Comparison of ENCODE assay signal across 8 cellular contexts in the genomic region with DNA sequence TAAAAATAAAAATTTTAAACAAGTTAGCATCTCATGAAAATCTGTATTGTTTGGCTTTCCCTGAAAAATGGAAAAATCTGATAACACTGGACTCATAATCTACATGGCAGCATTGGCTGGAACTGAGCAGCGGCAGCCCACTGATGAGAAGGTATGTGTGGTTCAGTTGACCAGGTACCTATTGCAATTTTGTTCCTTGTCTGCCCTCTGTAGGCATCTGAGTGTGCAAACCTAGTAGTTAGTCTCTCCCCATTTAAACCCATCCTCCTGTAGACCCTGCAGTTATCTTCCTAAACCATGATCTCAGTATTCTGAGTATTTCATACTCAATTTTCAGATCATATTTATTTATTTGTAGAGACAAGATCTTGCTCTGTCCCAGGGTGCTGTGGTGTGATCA. TPM values are rescaled to one million over a fixed set of nuclear protein-coding genes. Genes with fewer than 3 reads are reported as not detected.
DNase-seq lines count a peak whose midpoint lies in the region; ATAC-seq and TF ChIP-seq lines count a peak whose summit lies in the region.

No MANE protein-coding gene starts in this region.

- peak; percentile 28 for TF ChIP-seq CTCF in liver (IDR thresholded peaks at IDR 0.05; ENCODE audit: low read depth, low read length, missing input control)

- DNase-seq in NCI-H1092 treated with DMSO at 0.1 percent for 48 hours (lab: John Stamatoyannopoulos, UW) = peak; percentile 12
- DNase-seq in NCI-H1092 (lab: John Stamatoyannopoulos, UW) = no peak
- DNase-seq in adipocyte (ENCODE audit: low read depth) = peak; percentile 52
- no peak for DNase-seq in erythroblast (lab: John Stamatoyannopoulos, UW)
- DNase-seq in hippocampal formation (lab: John Stamatoyannopoulos, UW) = no peak
- no peak for DNase-seq in activated T-cell treated with anti-CD3 and anti-CD28 coated beads, Interleukin-2, amount 50 U/mL, for 1 hour

- ATAC-seq in HG03442 (IDR thresholded peaks at IDR 0.05; ENCODE audit: unreplicated experiment) = peak; percentile 75

- H3K9me3 ChIP-seq in adipocyte (ENCODE audit: control insufficient read depth, low read length) (no peaks in the 10 kb centered on the region), liver (ENCODE audit: control insufficient read depth in 4 of 4, low read length in 3 of 4) (no peaks in the 10 kb centered on the region)

- no peak overlapping the region for H3K4me3 ChIP-seq in adipocyte (ENCODE audit: low read length)
- H3K4me3 ChIP-seq in liver (ENCODE audit: low read depth in 1 of 3, low read length in 3 of 3) = no peak overlapping the region

- H3K4me1 ChIP-seq in adipocyte (ENCODE audit: control insufficient read depth, insufficient read depth, low read length) = no peaks in the 10 kb centered on the region
- H3K4me1 ChIP-seq in liver (ENCODE audit: control insufficient read depth in 4 of 4, insufficient read depth in 4 of 4, low read length in 3 of 4) = no peaks in the 10 kb centered on the region

- peak; percentile 69 for TF ChIP-seq RAD21 in liver (IDR thresholded peaks at IDR 0.05)

- H3K27ac ChIP-seq in liver (ENCODE audit: low read depth in 1 of 2, low read length in 2 of 2) = no peak overlapping the region

- TF ChIP-seq POLR2A in erythroblast (IDR thresholded peaks at IDR 0.05; ENCODE audit: low read length) = no peak

- WGBS in liver = 51% methylated on average over 1 of the region's 1 CpG

- no peaks in the 10 kb centered on the region for H3K27me3 ChIP-seq in adipocyte (replicated peaks; ENCODE audit: control insufficient read depth, insufficient read depth, low read length)
- no peaks in the 10 kb centered on the region for H3K27me3 ChIP-seq in liver (ENCODE audit: control insufficient read depth in 4 of 4, insufficient read depth in 4 of 4, low read length in 3 of 4)

- H3K36me3 ChIP-seq in adipocyte (ENCODE audit: control insufficient read depth, insufficient read depth, low read length, severe bottlenecking) = no peaks in the 10 kb centered on the region
- H3K36me3 ChIP-seq in liver (ENCODE audit: control insufficient read depth in 4 of 4, insufficient read depth in 3 of 4, low read depth in 1 of 4, low read length in 3 of 4) = no peaks in the 10 kb centered on the region

- H3K9ac ChIP-seq in adipocyte (ENCODE audit: low read length) (no peak overlapping the region), liver (ENCODE audit: low read depth in 1 of 2, low read length in 2 of 2) (no peak overlapping the region)

TF ChIP-seq in liver, 16 proteins besides CTCF, POLR2A, EP300 and RAD21:
- TF ChIP-seq, protein P1, sequence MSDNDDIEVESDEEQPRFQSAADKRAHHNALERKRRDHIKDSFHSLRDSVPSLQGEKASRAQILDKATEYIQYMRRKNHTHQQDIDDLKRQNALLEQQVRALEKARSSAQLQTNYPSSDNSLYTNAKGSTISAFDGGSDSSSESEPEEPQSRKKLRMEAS (IDR thresholded peaks at IDR 0.05) = no peak
- TF ChIP-seq RXRA (IDR thresholded peaks at IDR 0.05) (no peak), GABPA (IDR thresholded peaks at IDR 0.05 in 1 of 2, conservative IDR thresholded peaks at IDR 0.05 in 1 of 2) (no peak), YY1 (IDR thresholded peaks at IDR 0.05) (no peak), TAF1 (conservative IDR thresholded peaks at IDR 0.05) (no peak), NR2F2 (IDR thresholded peaks at IDR 0.05) (no peak), EGR1 (IDR thresholded peaks at IDR 0.05; ENCODE audit: low read depth in 2 of 2) (no peak), FOXA1 (IDR thresholded peaks at IDR 0.05) (no peak), JUND (IDR thresholded peaks at IDR 0.05) (no peak), HNF4A (conservative IDR thresholded peaks at IDR 0.05) (no peak)
- TF ChIP-seq, protein P2, sequence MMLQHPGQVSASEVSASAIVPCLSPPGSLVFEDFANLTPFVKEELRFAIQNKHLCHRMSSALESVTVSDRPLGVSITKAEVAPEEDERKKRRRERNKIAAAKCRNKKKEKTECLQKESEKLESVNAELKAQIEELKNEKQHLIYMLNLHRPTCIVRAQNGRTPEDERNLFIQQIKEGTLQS (IDR thresholded peaks at IDR 0.05) = no peak
- TF ChIP-seq, protein P3, sequence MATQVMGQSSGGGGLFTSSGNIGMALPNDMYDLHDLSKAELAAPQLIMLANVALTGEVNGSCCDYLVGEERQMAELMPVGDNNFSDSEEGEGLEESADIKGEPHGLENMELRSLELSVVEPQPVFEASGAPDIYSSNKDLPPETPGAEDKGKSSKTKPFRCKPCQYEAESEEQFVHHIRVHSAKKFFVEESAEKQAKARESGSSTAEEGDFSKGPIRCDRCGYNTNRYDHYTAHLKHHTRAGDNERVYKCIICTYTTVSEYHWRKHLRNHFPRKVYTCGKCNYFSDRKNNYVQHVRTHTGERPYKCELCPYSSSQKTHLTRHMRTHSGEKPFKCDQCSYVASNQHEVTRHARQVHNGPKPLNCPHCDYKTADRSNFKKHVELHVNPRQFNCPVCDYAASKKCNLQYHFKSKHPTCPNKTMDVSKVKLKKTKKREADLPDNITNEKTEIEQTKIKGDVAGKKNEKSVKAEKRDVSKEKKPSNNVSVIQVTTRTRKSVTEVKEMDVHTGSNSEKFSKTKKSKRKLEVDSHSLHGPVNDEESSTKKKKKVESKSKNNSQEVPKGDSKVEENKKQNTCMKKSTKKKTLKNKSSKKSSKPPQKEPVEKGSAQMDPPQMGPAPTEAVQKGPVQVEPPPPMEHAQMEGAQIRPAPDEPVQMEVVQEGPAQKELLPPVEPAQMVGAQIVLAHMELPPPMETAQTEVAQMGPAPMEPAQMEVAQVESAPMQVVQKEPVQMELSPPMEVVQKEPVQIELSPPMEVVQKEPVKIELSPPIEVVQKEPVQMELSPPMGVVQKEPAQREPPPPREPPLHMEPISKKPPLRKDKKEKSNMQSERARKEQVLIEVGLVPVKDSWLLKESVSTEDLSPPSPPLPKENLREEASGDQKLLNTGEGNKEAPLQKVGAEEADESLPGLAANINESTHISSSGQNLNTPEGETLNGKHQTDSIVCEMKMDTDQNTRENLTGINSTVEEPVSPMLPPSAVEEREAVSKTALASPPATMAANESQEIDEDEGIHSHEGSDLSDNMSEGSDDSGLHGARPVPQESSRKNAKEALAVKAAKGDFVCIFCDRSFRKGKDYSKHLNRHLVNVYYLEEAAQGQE (IDR thresholded peaks at IDR 0.05) = no peak
- TF ChIP-seq, protein P4, sequence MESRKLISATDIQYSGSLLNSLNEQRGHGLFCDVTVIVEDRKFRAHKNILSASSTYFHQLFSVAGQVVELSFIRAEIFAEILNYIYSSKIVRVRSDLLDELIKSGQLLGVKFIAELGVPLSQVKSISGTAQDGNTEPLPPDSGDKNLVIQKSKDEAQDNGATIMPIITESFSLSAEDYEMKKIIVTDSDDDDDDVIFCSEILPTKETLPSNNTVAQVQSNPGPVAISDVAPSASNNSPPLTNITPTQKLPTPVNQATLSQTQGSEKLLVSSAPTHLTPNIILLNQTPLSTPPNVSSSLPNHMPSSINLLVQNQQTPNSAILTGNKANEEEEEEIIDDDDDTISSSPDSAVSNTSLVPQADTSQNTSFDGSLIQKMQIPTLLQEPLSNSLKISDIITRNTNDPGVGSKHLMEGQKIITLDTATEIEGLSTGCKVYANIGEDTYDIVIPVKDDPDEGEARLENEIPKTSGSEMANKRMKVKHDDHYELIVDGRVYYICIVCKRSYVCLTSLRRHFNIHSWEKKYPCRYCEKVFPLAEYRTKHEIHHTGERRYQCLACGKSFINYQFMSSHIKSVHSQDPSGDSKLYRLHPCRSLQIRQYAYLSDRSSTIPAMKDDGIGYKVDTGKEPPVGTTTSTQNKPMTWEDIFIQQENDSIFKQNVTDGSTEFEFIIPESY (IDR thresholded peaks at IDR 0.05) = no peak

RNA-seq across cellular contexts. Expression of a gene that starts 59.4 kb away (rescaled TPM):
- 100 to 1,000 TPM; 134 to 140 TPM for total RNA-seq in liver
- 10 to 100 TPM; 66.6 to 99.1 TPM for polyA plus RNA-seq in liver

Comparison
In these comparisons a context has a peak if more than half of its experiments do, and no peak if none do; other contexts are left out.
1. DNase-seq: peak in NCI-H1092 treated with DMSO at 0.1 percent for 48 hours (single experiment) and adipocyte (single experiment); none in NCI-H1092 (single experiment), erythroblast (0 of 2), hippocampal formation (0 of 2) and activated T-cell treated with anti-CD3 and anti-CD28 coated beads, Interleukin-2, amount 50 U/mL, for 1 hour (single experiment).